In the genomic region with DNA sequence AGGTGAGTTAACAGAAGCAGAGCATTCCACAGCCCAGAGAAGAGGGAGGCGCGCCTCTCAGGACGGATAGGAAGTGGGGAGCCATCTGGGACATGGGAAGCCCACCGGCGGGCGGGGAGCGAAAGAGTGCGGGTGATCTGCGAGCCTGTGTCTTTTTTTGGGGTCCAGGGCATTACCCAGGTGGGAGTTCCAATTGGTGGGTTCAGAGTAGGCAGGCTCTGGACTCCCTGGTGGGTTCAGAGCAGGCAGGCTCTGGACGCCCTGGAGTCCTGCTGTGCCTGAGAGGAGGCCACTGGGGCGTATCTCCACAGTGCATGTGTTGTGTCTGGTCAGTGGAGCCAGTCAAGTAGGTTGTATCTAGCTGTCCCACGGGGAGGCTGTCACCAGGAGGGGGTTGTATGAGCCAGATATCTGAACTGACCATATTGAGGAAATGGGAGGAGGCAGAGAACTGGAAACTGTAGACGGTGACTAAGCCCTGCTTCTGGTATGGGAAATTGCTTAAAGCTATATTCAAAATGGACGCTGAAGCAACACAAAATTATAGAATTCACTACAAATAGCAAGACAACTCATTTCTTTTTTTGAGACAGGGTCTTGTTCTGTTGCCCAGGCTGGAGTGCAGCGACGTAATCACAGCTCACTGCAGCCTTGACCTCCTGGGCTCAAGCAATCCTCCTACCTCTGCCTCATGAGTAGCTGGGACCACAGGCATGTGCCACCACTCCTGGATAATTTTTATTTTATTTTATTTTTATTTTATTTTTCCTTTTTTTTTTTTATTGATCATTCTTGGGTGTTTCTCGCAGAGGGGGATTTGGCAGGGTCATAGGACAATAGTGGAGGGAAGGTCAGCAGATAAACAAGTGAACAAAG, we compare ENCODE assay signal across 8 cellular contexts. TPM values are rescaled to one million over a fixed set of nuclear protein-coding genes. Genes with fewer than 3 reads are reported as not detected.
DNase-seq lines count a peak whose midpoint lies in the region; ATAC-seq and TF ChIP-seq lines count a peak whose summit lies in the region.

No MANE protein-coding gene starts in this region.

- no peaks in the 10 kb centered on the region for H3K36me3 Mint-ChIP-seq in Caco-2 (ENCODE audit: insufficient read depth, unreplicated experiment)

- no peaks in the 10 kb centered on the region for H3K9me3 Mint-ChIP-seq in Caco-2 (ENCODE audit: unreplicated experiment)

- intact Hi-C loops in Caco-2 (cut with micrococcal nuclease; ENCODE audit: unreplicated experiment) = no loop called here

- no peaks in the 10 kb centered on the region for H3K4me1 ChIP-seq in Caco-2

- no peaks in the 10 kb centered on the region for H3K9me3 ChIP-seq in Caco-2

- CTCF ChIA-PET in Caco-2 (lab: Charles Lee) = no interaction called here

- no peaks in the 10 kb centered on the region for H3K4me1 Mint-ChIP-seq in Caco-2 (ENCODE audit: low read depth, unreplicated experiment)

- in situ Hi-C loops in GM13976 (cut with MboI; ENCODE audit: low sequenced_read_pairs, unreplicated experiment) = no loop called here

- no peak overlapping the region for H3K27ac Mint-ChIP-seq in Caco-2 (ENCODE audit: unreplicated experiment)

- H3K4me3 Mint-ChIP-seq in Caco-2 (ENCODE audit: unreplicated experiment) = no peak overlapping the region

- DNase-seq in GM13976 (ENCODE audit: low spot score) = peak; percentile 71
- peak; percentile 54 for DNase-seq in H4 (ENCODE audit: low spot score)
- DNase-seq in MV-4-11 (lab: John Stamatoyannopoulos, UW) = peak; percentile 92
- peak; percentile 83 for DNase-seq in fibroblast of pulmonary artery (ENCODE audit: low read depth)
- no peak for DNase-seq in Caco-2
- no peak for DNase-seq in NCI-H1436 (lab: John Stamatoyannopoulos, UW)

- H3K36me3 ChIP-seq in Caco-2 (ENCODE audit: control insufficient read depth, insufficient read depth, low read length) = no peaks in the 10 kb centered on the region

- H3K4me3 ChIP-seq in fibroblast of pulmonary artery (replicated peaks; ENCODE audit: low read depth, low read length) (no peak overlapping the region), Caco-2 (ENCODE audit: low read depth, low read length) (no peak overlapping the region)

- H3K27me3 Mint-ChIP-seq in Caco-2 (ENCODE audit: insufficient read depth, unreplicated experiment) = peaks cover 18% of the 10 kb centered on the region

- no peak for ATAC-seq in GM18520 (IDR thresholded peaks at IDR 0.05; ENCODE audit: unreplicated experiment)
- ATAC-seq in GM19455 (IDR thresholded peaks at IDR 0.05; ENCODE audit: unreplicated experiment) = no peak

- no peak for TF ChIP-seq CTCF in GM13976 (IDR thresholded peaks at IDR 0.05; ENCODE audit: borderline replicate concordance, control extremely low read depth, extremely low read depth, insufficient read depth, missing control alignments)
- peak; percentile 8 for TF ChIP-seq CTCF in fibroblast of pulmonary artery (IDR thresholded peaks at IDR 0.05; ENCODE audit: low read length, missing control alignments)
- no peak for TF ChIP-seq CTCF in Caco-2 (IDR thresholded peaks at IDR 0.05; ENCODE audit: insufficient read depth in 1 of 2, low read depth in 1 of 2, low read length in 1 of 2, severe bottlenecking in 1 of 2, unreplicated experiment in 1 of 2)

- POLR2A ChIA-PET in Caco-2 (lab: Charles Lee) = no interaction called here

- BruUV-seq in Caco-2 (replicated peaks; lab: Mats Ljungman, UMichigan) = no TSS peak

- no peaks in the 10 kb centered on the region for H3K27me3 ChIP-seq in Caco-2 (replicated peaks; ENCODE audit: control insufficient read depth, insufficient read depth, low read length)

RNA-seq across cellular contexts. Expression of gene CHST2, which starts 34.5 kb away (rescaled TPM):
- total RNA-seq in H4 (2014; rRNA removed; shearing (Covaris generic)) = 0.88 and 0.89 TPM in 2 replicates
- total RNA-seq in Caco-2 (2022) = not detected in 2 replicates

Comparison
In these comparisons a context has a peak if more than half of its experiments do, and no peak if none do; other contexts are left out.
1. DNase-seq: peak in GM13976 (single experiment), H4 (single experiment), MV-4-11 (single experiment) and fibroblast of pulmonary artery (single experiment); none in Caco-2 (0 of 2) and NCI-H1436 (single experiment).